ENCODE assay signal across 38 cellular contexts in the genomic region with DNA sequence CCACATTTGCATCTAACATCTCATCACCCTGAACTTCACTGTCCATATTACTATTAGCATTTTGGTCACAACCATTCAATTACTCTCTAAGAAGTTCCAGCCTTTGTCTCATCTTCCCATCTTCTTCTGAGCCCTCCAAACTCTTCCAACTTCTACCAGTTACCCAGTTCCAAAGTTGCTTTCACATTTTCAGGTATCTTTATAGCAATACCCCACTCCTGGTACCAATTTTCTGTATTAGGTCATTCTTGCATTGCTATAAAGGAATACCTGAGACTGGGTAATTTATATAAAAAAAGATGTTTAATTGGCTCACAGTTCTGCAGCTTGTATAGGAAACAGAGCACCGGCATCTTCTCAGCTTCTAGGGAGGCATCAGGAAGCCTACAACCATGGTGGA.
"Had no signal": no experiment of that assay in that cellular context is flagged by ENCODE, and none has a peak within 500 bp of the region (broad histone marks: within the 10 kb centered on the region; RNA-seq: fewer than 3 reads in every experiment).

No MANE protein-coding gene starts in this region.

- H3K4me3 Mint-ChIP-seq: activated B cell treated with CpG ODN at 0.5 μM for 24 hours; activated CD4-positive, alpha-beta memory T cell treated with anti-CD3 and anti-CD28 coated beads for 36 hours; activated CD4-positive, alpha-beta T cell treated with anti-CD3 and anti-CD28 coated beads, Interleukin-2, amount 10 ng/mL, durations not matched to agents 24 days and 14 days; activated CD8-positive, alpha-beta T cell treated with anti-CD3 and anti-CD28 coated beads for 36 hours; activated naive CD4-positive, alpha-beta T cell treated with anti-CD3 and anti-CD28 coated beads for 36 hours; activated naive CD8-positive, alpha-beta T cell treated with anti-CD3 and anti-CD28 coated beads for 36 hours; activated T-cell treated with anti-CD3 and anti-CD28 coated beads, Interleukin-2, amount 50 U/mL, for 4 hours; activated T-cell treated with anti-CD3 and anti-CD28 coated beads, Interleukin-2, amount 50 U/mL, for 72 hours; activated T-helper 1 cell treated with anti-CD3 and anti-CD28 coated beads, Interleukin-12 subunit alpha, Interleukin-12 subunit beta, Interleukin-2, Interleukin-4 antibody, amounts not matched to agents 30 ng/mL and 10 ng/mL and 1 ng/mL, durations not matched to agents 14 hours and 24 hours and 36 hours; activated T-helper 17 cell treated with anti-CD3 and anti-CD28 coated beads, Interleukin-2, amount 50 U/mL, for 72 hours; T-helper 1 cell treated with Interleukin-12 subunit alpha and Interleukin-12 subunit beta and Interleukin-4 antibody, amounts not matched to agents 30 μg/mL and 1 μg/mL, for 36 hours; T-helper 2 cell treated with Interferon-gamma antibody and Interleukin-4, amounts not matched to agents 5 μg/mL and 100 μg/mL, for 36 hours had no signal

- ATAC-seq: activated CD8-positive, alpha-beta T cell treated with anti-CD3 and anti-CD28 coated beads for 36 hours; activated naive CD4-positive, alpha-beta T cell treated with anti-CD3 and anti-CD28 coated beads, Interleukin-2, amount 50 U/mL, for 72 hours; activated T-cell treated with anti-CD3 and anti-CD28 coated beads, Interleukin-2, amount 50 U/mL, for 4 hours; activated T-cell treated with anti-CD3 and anti-CD28 coated beads, Interleukin-2, amount 50 U/mL, for 72 hours; activated T-helper 17 cell treated with anti-CD3 and anti-CD28 coated beads, Interleukin-2, amount 50 U/mL, for 72 hours; body of pancreas had no signal

- H3K27me3 ChIP-seq: adrenal gland, body of pancreas, brain microvascular endothelial cell, breast epithelium had no signal

- DNase-seq: activated B cell treated with CpG ODN at 0.5 μM for 24 hours; activated CD4-positive, alpha-beta memory T cell treated with anti-CD3 and anti-CD28 coated beads for 36 hours; activated CD4-positive, alpha-beta T cell treated with anti-CD3 and anti-CD28 coated beads for 4 hours; activated CD4-positive, alpha-beta T cell treated with anti-CD3 and anti-CD28 coated beads, Interleukin-2, amount 10 ng/mL, durations not matched to agents 24 days and 14 days; activated CD4-positive, alpha-beta T cell treated with anti-CD3 and anti-CD28 coated beads, Interleukin-2, amount 50 U/mL, for 1 hour; activated CD4-positive, alpha-beta T cell treated with anti-CD3 and anti-CD28 coated beads, Interleukin-2, amount 50 U/mL, for 4 hours; activated CD4-positive, CD25-positive, alpha-beta regulatory T cell treated with anti-CD3 and anti-CD28 coated beads, Interleukin-2, amount 50 U/mL, for 72 hours; activated CD8-positive, alpha-beta memory T cell treated with anti-CD3 and anti-CD28 coated beads, Interleukin-2, amount 50 U/mL, for 4 hours; activated CD8-positive, alpha-beta T cell treated with anti-CD3 and anti-CD28 coated beads for 36 hours; activated effector memory CD4-positive, alpha-beta T cell treated with anti-CD3 and anti-CD28 coated beads, Interleukin-2, amount 50 U/mL, for 16 hours; activated gamma-delta T cell treated with Interleukin-2 at 50 U/mL for 16 hours; activated naive CD4-positive, alpha-beta T cell; activated naive CD4-positive, alpha-beta T cell treated with anti-CD3 and anti-CD28 coated beads for 36 hours; activated naive CD4-positive, alpha-beta T cell treated with anti-CD3 and anti-CD28 coated beads, Interleukin-2, amount 50 U/mL, for 16 hours; activated naive CD8-positive, alpha-beta T cell treated with anti-CD3 and anti-CD28 coated beads for 36 hours; activated T-cell treated with anti-CD3 and anti-CD28 coated beads for 4 hours; activated T-cell treated with anti-CD3 and anti-CD28 coated beads, Interleukin-2, amount 50 U/mL, for 1 hour; activated T-cell treated with anti-CD3 and anti-CD28 coated beads, Interleukin-2, amount 50 U/mL, for 4 hours; activated T-cell treated with anti-CD3 and anti-CD28 coated beads, Interleukin-2, amount 50 U/mL, for 72 hours; adrenal gland; amniotic stem cell; aorta; body of pancreas; brain microvascular endothelial cell; central memory CD4-positive, alpha-beta T cell; cerebellar nuclear complex; T-helper 1 cell; T-helper 2 cell; T-helper 9 cell had no signal

- H3K27me3 Mint-ChIP-seq: activated B cell treated with CpG ODN at 0.5 μM for 24 hours; activated CD4-positive, alpha-beta memory T cell treated with anti-CD3 and anti-CD28 coated beads for 36 hours; activated CD4-positive, alpha-beta T cell treated with anti-CD3 and anti-CD28 coated beads, Interleukin-2, amount 10 ng/mL, durations not matched to agents 24 days and 14 days; activated CD8-positive, alpha-beta T cell treated with anti-CD3 and anti-CD28 coated beads for 36 hours; activated naive CD8-positive, alpha-beta T cell treated with anti-CD3 and anti-CD28 coated beads for 36 hours; activated T-helper 17 cell treated with anti-CD3 and anti-CD28 coated beads, Interleukin-2, amount 50 U/mL, for 72 hours had no signal

- H3K36me3 Mint-ChIP-seq: activated CD4-positive, alpha-beta memory T cell treated with anti-CD3 and anti-CD28 coated beads for 36 hours; activated naive CD8-positive, alpha-beta T cell treated with anti-CD3 and anti-CD28 coated beads for 36 hours had no signal

- H3K4me1 ChIP-seq: body of pancreas, breast epithelium had no signal

- H3K27ac ChIP-seq: adrenal gland, body of pancreas, brain microvascular endothelial cell, breast epithelium, VCaP had no signal

- H3K36me3 ChIP-seq: adrenal gland, brain microvascular endothelial cell, breast epithelium had no signal

- FAIRE-seq: astrocyte, TTC549 had no signal

- H3K4me3 ChIP-seq: adrenal gland, body of pancreas, breast epithelium had no signal

- H3K27ac Mint-ChIP-seq: activated B cell treated with CpG ODN at 0.5 μM for 24 hours; activated CD4-positive, alpha-beta memory T cell treated with anti-CD3 and anti-CD28 coated beads for 36 hours; activated CD4-positive, alpha-beta T cell treated with anti-CD3 and anti-CD28 coated beads, Interleukin-2, amount 10 ng/mL, durations not matched to agents 24 days and 14 days; activated CD8-positive, alpha-beta T cell treated with anti-CD3 and anti-CD28 coated beads for 36 hours; activated naive CD4-positive, alpha-beta T cell treated with anti-CD3 and anti-CD28 coated beads for 36 hours; activated naive CD4-positive, alpha-beta T cell treated with anti-CD3 and anti-CD28 coated beads, Interleukin-2, amount 50 U/mL, for 72 hours; activated naive CD8-positive, alpha-beta T cell treated with anti-CD3 and anti-CD28 coated beads for 36 hours; activated T-cell treated with anti-CD3 and anti-CD28 coated beads, Interleukin-2, amount 50 U/mL, for 72 hours; activated T-helper 1 cell treated with anti-CD3 and anti-CD28 coated beads, Interleukin-12 subunit alpha, Interleukin-12 subunit beta, Interleukin-2, Interleukin-4 antibody, amounts not matched to agents 30 ng/mL and 10 ng/mL and 1 ng/mL, durations not matched to agents 14 hours and 24 hours and 36 hours; activated T-helper 17 cell treated with anti-CD3 and anti-CD28 coated beads, Interleukin-2, amount 50 U/mL, for 72 hours; T-helper 1 cell treated with Interleukin-12 subunit alpha and Interleukin-12 subunit beta and Interleukin-4 antibody, amounts not matched to agents 30 μg/mL and 1 μg/mL, for 36 hours; T-helper 2 cell treated with Interferon-gamma antibody and Interleukin-4, amounts not matched to agents 5 μg/mL and 100 μg/mL, for 36 hours had no signal

- H3K4me1 Mint-ChIP-seq: activated CD4-positive, alpha-beta T cell treated with anti-CD3 and anti-CD28 coated beads, Interleukin-2, amount 10 ng/mL, durations not matched to agents 24 days and 14 days; activated naive CD8-positive, alpha-beta T cell treated with anti-CD3 and anti-CD28 coated beads for 36 hours had no signal
